In genomic region chr2:70886541-70886987, GRCh38 we compare ENCODE assay signal across 19 cellular contexts. TPM values are rescaled to one million over a fixed set of nuclear protein-coding genes. Genes with fewer than 3 reads are reported as not detected.
DNase-seq lines count a peak whose midpoint lies in the region; ATAC-seq and TF ChIP-seq lines count a peak whose summit lies in the region.
"Had no signal": no experiment of that assay in that cellular context is flagged by ENCODE, and none has a peak within 500 bp of the region (broad histone marks: within the 10 kb centered on the region; RNA-seq: fewer than 3 reads in every experiment).

No MANE protein-coding gene starts in this region.

- DNase-seq in activated CD4-positive, alpha-beta T cell treated with anti-CD3 and anti-CD28 coated beads, Interleukin-2, amount 10 ng/mL, durations not matched to agents 7 days and 5 days = no peak
- no peak for DNase-seq in activated CD4-positive, alpha-beta T cell treated with anti-CD3 and anti-CD28 coated beads for 48 hours
- DNase-seq in Caco-2 = no peak
- DNase-seq in endodermal cell = peak; percentile 56
- DNase-seq in neural progenitor cell (ENCODE audit: low spot score) = peak; percentile 8
- no peak for DNase-seq in substantia nigra (lab: John Stamatoyannopoulos, UW)
- no peak for DNase-seq in HUDEP-2 (lab: John Stamatoyannopoulos, UW; ENCODE audit: unreplicated experiment in 76 of 76)
- DNase-seq: MV-4-11; NCI-H526; stimulated activated naive CD4-positive, alpha-beta T cell treated with Interleukin-2 at 50 U/mL for 16 hours had no signal

- no peaks in the 10 kb centered on the region for H3K79me2 ChIP-seq in neural progenitor cell (ENCODE audit: low read depth)

- CTCF ChIA-PET in activated CD4-positive, alpha-beta T cell treated with anti-CD3 and anti-CD28 coated beads, Interleukin-2, amount 10 ng/mL, durations not matched to agents 7 days and 5 days (lab: Charles Lee) = no interaction called here
- CTCF ChIA-PET in Caco-2 (lab: Charles Lee) = no interaction called here

- no peak for ATAC-seq in HG03025 (IDR thresholded peaks at IDR 0.05; ENCODE audit: low FRiP score, unreplicated experiment)
- ATAC-seq: SK-N-SH treated with all-trans-retinoic acid at 6 μM for 48 hours had no signal

- no peak overlapping the region for H3K27ac Mint-ChIP-seq in activated CD4-positive, alpha-beta T cell treated with anti-CD3 and anti-CD28 coated beads, Interleukin-2, amount 10 ng/mL, durations not matched to agents 7 days and 5 days
- H3K27ac Mint-ChIP-seq in Caco-2 (ENCODE audit: unreplicated experiment) = peak overlapping the region; percentile 78
- no peak overlapping the region for H3K27ac Mint-ChIP-seq in endodermal cell
- H3K27ac Mint-ChIP-seq in neural progenitor cell = no peak overlapping the region

- POLR2A ChIA-PET in activated CD4-positive, alpha-beta T cell treated with anti-CD3 and anti-CD28 coated beads, Interleukin-2, amount 10 ng/mL, durations not matched to agents 7 days and 5 days (lab: Charles Lee) = no interaction called here
- POLR2A ChIA-PET in Caco-2 (lab: Charles Lee) = no interaction called here

- intact Hi-C loops in Caco-2 (cut with micrococcal nuclease; ENCODE audit: unreplicated experiment) = no loop called here

- BruUV-seq in Caco-2 (replicated peaks; lab: Mats Ljungman, UMichigan) = no TSS peak

- H3K4me1 ChIP-seq in Caco-2 = no peaks in the 10 kb centered on the region; the same call in 1 of the 2 replicates
- no peaks in the 10 kb centered on the region for H3K4me1 ChIP-seq in endodermal cell (ENCODE audit: control insufficient read depth, insufficient read depth, low read length)
- H3K4me1 ChIP-seq in neural progenitor cell = peaks cover 5% of the 10 kb centered on the region

- H3K9ac ChIP-seq in endodermal cell (ENCODE audit: extremely low read depth, low read length, poor library complexity, severe bottlenecking) (no peak overlapping the region), neural progenitor cell (no peak overlapping the region)

- no peaks in the 10 kb centered on the region for H3K9me3 Mint-ChIP-seq in activated CD4-positive, alpha-beta T cell treated with anti-CD3 and anti-CD28 coated beads, Interleukin-2, amount 10 ng/mL, durations not matched to agents 7 days and 5 days
- H3K9me3 Mint-ChIP-seq in Caco-2 (ENCODE audit: unreplicated experiment) (no peaks in the 10 kb centered on the region), endodermal cell (no peaks in the 10 kb centered on the region), neural progenitor cell (peaks cover 13% of the 10 kb centered on the region)

- H2AFZ ChIP-seq in neural progenitor cell (replicated peaks) = no peak overlapping the region

- H3K4me3 ChIP-seq in Caco-2 (ENCODE audit: low read depth, low read length) (no peak overlapping the region), endodermal cell (ENCODE audit: low read length) (no peak overlapping the region), neural progenitor cell (no peak overlapping the region)

- H3K27ac ChIP-seq in endodermal cell (ENCODE audit: low read depth, low read length) (no peak overlapping the region), neural progenitor cell (no peak overlapping the region), substantia nigra (ENCODE audit: low read depth, low read length, poor library complexity, severe bottlenecking) (no peak overlapping the region)
- H3K27ac ChIP-seq: adrenal gland, left lung had no signal

- H3K27me3 ChIP-seq in Caco-2 (replicated peaks; ENCODE audit: control insufficient read depth, insufficient read depth, low read length) (no peaks in the 10 kb centered on the region), endodermal cell (ENCODE audit: control insufficient read depth, insufficient read depth, low read length, poor library complexity, severe bottlenecking) (peaks cover 100% of the 10 kb centered on the region), neural progenitor cell (peaks cover 100% of the 10 kb centered on the region)

- peaks cover 35% of the 10 kb centered on the region for H3F3A ChIP-seq in neural progenitor cell (ENCODE audit: low read depth)

- H3K9me3 ChIP-seq in Caco-2 (no peaks in the 10 kb centered on the region), endodermal cell (ENCODE audit: control insufficient read depth, low read length) (peaks cover 6% of the 10 kb centered on the region), neural progenitor cell (ENCODE audit: low read depth) (no peaks in the 10 kb centered on the region)
- H3K9me3 ChIP-seq: adrenal gland, left lung had no signal

- H3K4me2 ChIP-seq in neural progenitor cell = no peak overlapping the region

- H3K4me1 Mint-ChIP-seq in activated CD4-positive, alpha-beta T cell treated with anti-CD3 and anti-CD28 coated beads, Interleukin-2, amount 10 ng/mL, durations not matched to agents 7 days and 5 days = peaks cover 29% of the 10 kb centered on the region
- peaks cover 11% of the 10 kb centered on the region for H3K4me1 Mint-ChIP-seq in Caco-2 (ENCODE audit: low read depth, unreplicated experiment)
- peaks cover 29% of the 10 kb centered on the region for H3K4me1 Mint-ChIP-seq in endodermal cell
- peaks cover 21% of the 10 kb centered on the region for H3K4me1 Mint-ChIP-seq in neural progenitor cell

- H3K36me3 ChIP-seq in Caco-2 (ENCODE audit: control insufficient read depth, insufficient read depth, low read length) (no peaks in the 10 kb centered on the region), endodermal cell (ENCODE audit: control insufficient read depth, insufficient read depth, low read length) (no peaks in the 10 kb centered on the region), neural progenitor cell (no peaks in the 10 kb centered on the region)
- H3K36me3 ChIP-seq: adrenal gland, left lung had no signal

- H4K20me1 ChIP-seq in neural progenitor cell (ENCODE audit: low read depth) = peaks cover 72% of the 10 kb centered on the region

- peaks cover 91% of the 10 kb centered on the region for H3K27me3 Mint-ChIP-seq in activated CD4-positive, alpha-beta T cell treated with anti-CD3 and anti-CD28 coated beads, Interleukin-2, amount 10 ng/mL, durations not matched to agents 7 days and 5 days
- peaks cover 4% of the 10 kb centered on the region for H3K27me3 Mint-ChIP-seq in Caco-2 (ENCODE audit: insufficient read depth, unreplicated experiment)
- H3K27me3 Mint-ChIP-seq in endodermal cell (ENCODE audit: insufficient read depth) = peaks cover 98% of the 10 kb centered on the region
- peaks cover 86% of the 10 kb centered on the region for H3K27me3 Mint-ChIP-seq in neural progenitor cell (ENCODE audit: insufficient read depth, low read depth)

- H3K36me3 Mint-ChIP-seq in activated CD4-positive, alpha-beta T cell treated with anti-CD3 and anti-CD28 coated beads, Interleukin-2, amount 10 ng/mL, durations not matched to agents 7 days and 5 days (ENCODE audit: low read depth) = peaks cover 7% of the 10 kb centered on the region
- peaks cover 7% of the 10 kb centered on the region for H3K36me3 Mint-ChIP-seq in Caco-2 (ENCODE audit: insufficient read depth, unreplicated experiment)
- H3K36me3 Mint-ChIP-seq in endodermal cell (ENCODE audit: low read depth) = no peaks in the 10 kb centered on the region
- H3K36me3 Mint-ChIP-seq in neural progenitor cell = no peaks in the 10 kb centered on the region
- H3K36me3 Mint-ChIP-seq: IgD-negative memory B cell had no signal

- peak overlapping the region; percentile 58 for H3K4me3 Mint-ChIP-seq in activated CD4-positive, alpha-beta T cell treated with anti-CD3 and anti-CD28 coated beads, Interleukin-2, amount 10 ng/mL, durations not matched to agents 7 days and 5 days
- H3K4me3 Mint-ChIP-seq in Caco-2 (ENCODE audit: unreplicated experiment) (peak overlapping the region; percentile 80), endodermal cell (peak overlapping the region; percentile 58), neural progenitor cell (peak overlapping the region; percentile 74)

- TF ChIP-seq CTCF in Caco-2 (IDR thresholded peaks at IDR 0.05; ENCODE audit: insufficient read depth in 1 of 2, low read depth in 1 of 2, low read length in 1 of 2, severe bottlenecking in 1 of 2, unreplicated experiment in 1 of 2) (no peak), endodermal cell (conservative IDR thresholded peaks at IDR 0.05) (no peak), neural progenitor cell (IDR thresholded peaks at IDR 0.05) (no peak)

- WGBS in endodermal cell (ENCODE audit: insufficient coverage in 1 of 2, insufficient read length in 1 of 2), 2 experiments = 0 to 10% methylated on average over 1 to 10 of the region's 10 CpGs

RNA-seq across cellular contexts. Expression of gene VAX2, which starts 13.8 kb away (rescaled TPM):
- total RNA-seq in activated CD4-positive, alpha-beta T cell treated with anti-CD3 and anti-CD28 coated beads, Interleukin-2, amount 10 ng/mL, durations not matched to agents 7 days and 5 days = not detected
- total RNA-seq in Caco-2 (2022) = 0.61 TPM in 1 of 2 replicates, not detected in the other
- total RNA-seq in endodermal cell = under 1 TPM; 0.24 to 0.40 TPM
- 0.68 TPM for polyA plus RNA-seq in endodermal cell (2013, experiment 1 of 2)
- polyA plus RNA-seq in endodermal cell (2013, experiment 2 of 2) = 0.58 TPM
- 0.62 and 2.1 TPM in 2 replicates for total RNA-seq in neural progenitor cell (ENCODE audit: low replicate concordance)
- polyA plus RNA-seq: IgD-negative memory B cell had no signal

RNA-seq across cellular contexts. Expression of gene ATP6V1B1, which starts 49.1 kb away (rescaled TPM):
- not detected for total RNA-seq in activated CD4-positive, alpha-beta T cell treated with anti-CD3 and anti-CD28 coated beads, Interleukin-2, amount 10 ng/mL, durations not matched to agents 7 days and 5 days
- total RNA-seq in Caco-2 (2022) (2.6 and 4.0 TPM in 2 replicates), endodermal cell (not detected), neural progenitor cell (ENCODE audit: low replicate concordance) (0.99 and 1.1 TPM in 2 replicates)
- polyA plus RNA-seq in endodermal cell (2013, experiment 1 of 2) = 1.1 TPM
- 0.79 TPM for polyA plus RNA-seq in endodermal cell (2013, experiment 2 of 2)
- total RNA-seq: cerebellum, fibroblast of villous mesenchyme, pulmonary artery endothelial cell had no signal
- polyA plus RNA-seq: IgD-negative memory B cell had no signal

RNA-seq across cellular contexts. Expression of gene CD207, which starts 50.9 kb away (rescaled TPM):
- not detected for total RNA-seq in activated CD4-positive, alpha-beta T cell treated with anti-CD3 and anti-CD28 coated beads, Interleukin-2, amount 10 ng/mL, durations not matched to agents 7 days and 5 days
- total RNA-seq in Caco-2 (2022) = 0.16 and 0.23 TPM in 2 replicates
- total RNA-seq in endodermal cell = not detected
- not detected for polyA plus RNA-seq in endodermal cell (2013, experiment 1 of 2)
- not detected for polyA plus RNA-seq in endodermal cell (2013, experiment 2 of 2)
- total RNA-seq in neural progenitor cell (ENCODE audit: low replicate concordance) = not detected in 2 replicates
- total RNA-seq: adrenal gland, cerebellum, fibroblast of villous mesenchyme, pulmonary artery endothelial cell had no signal
- polyA plus RNA-seq: AG04450, IgD-negative memory B cell had no signal

Comparison
In these comparisons a context has a peak if more than half of its experiments do, and no peak if none do; other contexts are left out.
1. DNase-seq: peak in endodermal cell (single experiment) and neural progenitor cell (single experiment); none in activated CD4-positive, alpha-beta T cell treated with anti-CD3 and anti-CD28 coated beads, Interleukin-2, amount 10 ng/mL, durations not matched to agents 7 days and 5 days (single experiment), activated CD4-positive, alpha-beta T cell treated with anti-CD3 and anti-CD28 coated beads for 48 hours (single experiment), Caco-2 (0 of 2), substantia nigra (0 of 49) and HUDEP-2 (0 of 76).
2. Peak in every context shown above with its lines, with median percentiles within 50 percentile points of each other: H3K4me3 Mint-ChIP-seq.